ENCODE assay signal across 8 cellular contexts in genomic region chr1:156115514-156116374, GRCh38. TPM values are rescaled to one million over a fixed set of nuclear protein-coding genes. Genes with fewer than 3 reads are reported as not detected.
DNase-seq lines count a peak whose midpoint lies in the region; ATAC-seq, FAIRE-seq and TF ChIP-seq lines count a peak whose summit lies in the region.

No MANE protein-coding gene starts in this region.

- CTCF ChIA-PET in CD4-positive, alpha-beta T cell (lab: Charles Lee) = interaction anchor here (0.9 to 10.7 kb wide), 7 partner anchors 9 to 110 kb away, joined by 3 to 101 read pairs (median 3); partner anchors contain the start of gene SLC25A44

- H3K27ac ChIP-seq in CD4-positive, alpha-beta T cell (ENCODE audit: low read depth, low read length) = peak overlapping the region; percentile 50
- H3K27ac ChIP-seq in HUES6 (ENCODE audit: low read depth, low read length) (no peak overlapping the region), heart left ventricle (peak overlapping the region; percentile 81 to 99 (median 98)), pancreas (peak overlapping the region; percentile 81 to 94 (median 90))

- H3K4me1 ChIP-seq in HUES6 (ENCODE audit: control insufficient read depth, insufficient read depth, low read length) (peaks cover 42% of the 10 kb centered on the region), heart left ventricle (peaks cover 23 to 63% (median 50%) of the 10 kb centered on the region in 12 donors), pancreas (peaks cover 26 to 48% (median 29%) of the 10 kb centered on the region in 3 donors)

- no peaks in the 10 kb centered on the region for H3K9me3 Mint-ChIP-seq in CD4-positive, alpha-beta T cell
- no peaks in the 10 kb centered on the region for H3K9me3 Mint-ChIP-seq in activated naive CD4-positive, alpha-beta T cell treated with anti-CD3 and anti-CD28 coated beads, Interleukin-2, amount 50 U/mL, for 72 hours

- no peaks in the 10 kb centered on the region for H3K9me3 ChIP-seq in CD4-positive, alpha-beta T cell (ENCODE audit: control insufficient read depth, low read length)
- H3K9me3 ChIP-seq in HUES6 (ENCODE audit: control insufficient read depth, insufficient read depth, low read depth, low read length) = no peaks in the 10 kb centered on the region
- no peaks in the 10 kb centered on the region for H3K9me3 ChIP-seq in heart left ventricle
- no peaks in the 10 kb centered on the region for H3K9me3 ChIP-seq in pancreas

- H3K36me3 ChIP-seq in HUES6 (ENCODE audit: control insufficient read depth, insufficient read depth, low read length) (no peaks in the 10 kb centered on the region), heart left ventricle (peaks cover 0 to 31% (median 0%) of the 10 kb centered on the region in 9 donors), pancreas (no peaks in the 10 kb centered on the region)

- peaks cover 42% of the 10 kb centered on the region for H3K4me1 Mint-ChIP-seq in CD4-positive, alpha-beta T cell (ENCODE audit: low read depth)

- H3K4me3 ChIP-seq in HUES6 (ENCODE audit: low read depth, low read length) (peak overlapping the region; percentile 88), heart left ventricle (peak overlapping the region; percentile 78 to 100 (median 91)), pancreas (peak overlapping the region; percentile 81 to 99 (median 94))

- H3K27ac Mint-ChIP-seq in CD4-positive, alpha-beta T cell = peak overlapping the region; percentile 89
- H3K27ac Mint-ChIP-seq in activated naive CD4-positive, alpha-beta T cell treated with anti-CD3 and anti-CD28 coated beads, Interleukin-2, amount 50 U/mL, for 72 hours = peak overlapping the region; percentile 81 to 92

- no peak for DNase-seq in CD4-positive, alpha-beta T cell
- no peak for DNase-seq in activated naive CD4-positive, alpha-beta T cell treated with anti-CD3 and anti-CD28 coated beads, Interleukin-2, amount 50 U/mL, for 72 hours (ENCODE audit: low spot score in 2 of 2)
- DNase-seq in heart left ventricle (peak; percentile 71 to 77 (median 76)), pancreas (peak; percentile 64 to 85 (median 76))
- DNase-seq in activated CD4-positive, CD25-positive, alpha-beta regulatory T cell treated with anti-CD3 and anti-CD28 coated beads, Interleukin-2, amount 50 U/mL, for 72 hours = no peak

- POLR2A ChIA-PET in CD4-positive, alpha-beta T cell (lab: Charles Lee) = interaction anchor here (0.6 to 4.2 kb wide), 6 partner anchors 9 to 613 kb away, joined by 3 to 23 read pairs (median 10); partner anchors contain the start of genes ISG20L2, METTL25B and PMF1

- H3K27me3 Mint-ChIP-seq in CD4-positive, alpha-beta T cell = peaks cover 51% of the 10 kb centered on the region

- TF ChIP-seq POLR2A in heart left ventricle (IDR thresholded peaks at IDR 0.05) = no peak

- ATAC-seq in CD4-positive, alpha-beta T cell (ENCODE audit: poor library complexity) = no peak
- no peak for ATAC-seq in activated naive CD4-positive, alpha-beta T cell treated with anti-CD3 and anti-CD28 coated beads, Interleukin-2, amount 50 U/mL, for 72 hours
- peak; percentile 27 to 50 (median 36) for ATAC-seq in heart left ventricle
- peak; percentile 36 to 48 (median 39) for ATAC-seq in pancreas
- ATAC-seq in GM21528 (IDR thresholded peaks at IDR 0.05; ENCODE audit: low FRiP score, unreplicated experiment) = no peak
- ATAC-seq in HG03175 (IDR thresholded peaks at IDR 0.05; ENCODE audit: unreplicated experiment) = no peak

- intact Hi-C loops in CD4-positive, alpha-beta T cell (cut with DNase I, micrococcal nuclease) = no loop called here
- intact Hi-C loops in heart left ventricle (cut with DNase I) (loop anchor here in 1 of 10 donors (10.0 kb wide), 1 partner anchor 549 kb away; no protein-coding TSS in a partner anchor), pancreas (cut with DNase I) (no loop called here)

- peak overlapping the region; percentile 99 for H3K4me3 Mint-ChIP-seq in CD4-positive, alpha-beta T cell

- WGBS in heart left ventricle, 4 donors = 0 to 4% (median 1%) methylated on average over 17 to 19 of the region's 19 CpGs
- WGBS in pancreas, 2 donors = 2 to 4% methylated on average over 16 to 19 of the region's 19 CpGs

- peak overlapping the region; percentile 83 for H3K9ac ChIP-seq in HUES6 (ENCODE audit: low read length)

- no peak for TF ChIP-seq CTCF in CD4-positive, alpha-beta T cell (IDR thresholded peaks at IDR 0.05)
- TF ChIP-seq CTCF in heart left ventricle (IDR thresholded peaks at IDR 0.05) = no peak
- TF ChIP-seq CTCF in pancreas (IDR thresholded peaks at IDR 0.05) = no peak

- H3K27me3 ChIP-seq in CD4-positive, alpha-beta T cell (ENCODE audit: control insufficient read depth, insufficient read depth, low read length) = peaks cover 28% of the 10 kb centered on the region
- H3K27me3 ChIP-seq in HUES6 (ENCODE audit: control insufficient read depth, insufficient read depth, low read length) (no peaks in the 10 kb centered on the region), heart left ventricle (no peaks in the 10 kb centered on the region), pancreas (no peaks in the 10 kb centered on the region)

- H3K36me3 Mint-ChIP-seq in CD4-positive, alpha-beta T cell (ENCODE audit: low read depth) = peaks cover 18% of the 10 kb centered on the region
- peaks cover 20 to 33% of the 10 kb centered on the region in 2 donors for H3K36me3 Mint-ChIP-seq in activated naive CD4-positive, alpha-beta T cell treated with anti-CD3 and anti-CD28 coated beads, Interleukin-2, amount 50 U/mL, for 72 hours

- FAIRE-seq in pancreas (lab: Jason Lieb, UNC) = no peak

RNA-seq across cellular contexts. Expression of gene LMNA, which starts 1.2 kb away (rescaled TPM):
- total RNA-seq in CD4-positive, alpha-beta T cell = 100 to 1,000 TPM; 435 to 455 TPM
- 100 to 1,000 TPM; 116 to 147 TPM for total RNA-seq in activated naive CD4-positive, alpha-beta T cell treated with anti-CD3 and anti-CD28 coated beads, Interleukin-2, amount 50 U/mL, for 72 hours
- total RNA-seq in heart left ventricle (100 to 1,000 TPM; 223 to 396 (median 279) TPM), pancreas (100 to 1,000 TPM in 3 of 6 donors, 10 to 100 TPM in 3; 59.4 to 119 (median 92.7) TPM)
- polyA plus RNA-seq in heart left ventricle (100 to 1,000 TPM; 257 to 272 TPM), pancreas (100 to 1,000 TPM in 1 of 2 donors, 10 to 100 TPM in 1; 96.7 to 111 TPM)

RNA-seq across cellular contexts. Expression of gene MEX3A, which starts 33.5 kb away (rescaled TPM):
- under 1 TPM; 0.27 to 0.36 TPM for total RNA-seq in CD4-positive, alpha-beta T cell
- total RNA-seq in activated naive CD4-positive, alpha-beta T cell treated with anti-CD3 and anti-CD28 coated beads, Interleukin-2, amount 50 U/mL, for 72 hours = under 1 TPM; 0.16 to 0.49 TPM
- total RNA-seq in heart left ventricle = under 1 TPM; 0.12 to 0.53 (median 0.32) TPM
- polyA plus RNA-seq in heart left ventricle = under 1 TPM; 0.15 to 0.42 TPM
- 1 to 10 TPM in 2 of 6 donors, under 1 TPM in 4; 0.12 to 3.1 (median 0.65) TPM for total RNA-seq in pancreas
- under 1 TPM; 0.19 to 0.76 TPM for polyA plus RNA-seq in pancreas

RNA-seq across cellular contexts. Expression of gene SEMA4A, which starts 37.6 kb away (rescaled TPM):
- total RNA-seq in CD4-positive, alpha-beta T cell = 10 to 100 TPM in 1 of 2 experiments, 1 to 10 TPM in 1; 9.4 to 10.1 TPM
- 10 to 100 TPM; 10.5 to 36.2 TPM for total RNA-seq in activated naive CD4-positive, alpha-beta T cell treated with anti-CD3 and anti-CD28 coated beads, Interleukin-2, amount 50 U/mL, for 72 hours
- total RNA-seq in heart left ventricle (10 to 100 TPM in 1 of 9 donors, 1 to 10 TPM in 5, under 1 TPM in 3; 0.60 to 10.2 (median 1.6) TPM), pancreas (1 to 10 TPM; 2.6 to 7.0 (median 4.5) TPM)
- polyA plus RNA-seq in heart left ventricle (1 to 10 TPM in 1 of 2 donors, under 1 TPM in 1; 0.90 to 1.8 TPM), pancreas (1 to 10 TPM; 4.4 to 5.4 TPM)

RNA-seq across cellular contexts. Expression of gene RAB25, which starts 54.8 kb away (rescaled TPM):
- total RNA-seq in CD4-positive, alpha-beta T cell = 1 to 10 TPM in 1 of 2 experiments, under 1 TPM in 1; 0.58 to 1.3 TPM
- under 1 TPM; 0.36 to 0.89 TPM for total RNA-seq in activated naive CD4-positive, alpha-beta T cell treated with anti-CD3 and anti-CD28 coated beads, Interleukin-2, amount 50 U/mL, for 72 hours
- total RNA-seq in heart left ventricle (not detected), pancreas (10 to 100 TPM; 29.0 to 51.1 (median 34.6) TPM)
- polyA plus RNA-seq in heart left ventricle (under 1 TPM in 1 of 2 donors, not detected in 1; 0.38 TPM), pancreas (10 to 100 TPM; 56.3 to 81.6 TPM)

Comparison
In these comparisons a context has a peak if more than half of its experiments do, and no peak if none do; other contexts are left out.
1. ATAC-seq: peak in heart left ventricle (4 of 4) and pancreas (4 of 4); none in CD4-positive, alpha-beta T cell (single experiment), activated naive CD4-positive, alpha-beta T cell treated with anti-CD3 and anti-CD28 coated beads, Interleukin-2, amount 50 U/mL, for 72 hours (0 of 2), GM21528 (single experiment) and HG03175 (single experiment).
2. DNase-seq: peak in heart left ventricle (5 of 5) and pancreas (6 of 6); none in CD4-positive, alpha-beta T cell (0 of 10), activated naive CD4-positive, alpha-beta T cell treated with anti-CD3 and anti-CD28 coated beads, Interleukin-2, amount 50 U/mL, for 72 hours (0 of 2) and activated CD4-positive, CD25-positive, alpha-beta regulatory T cell treated with anti-CD3 and anti-CD28 coated beads, Interleukin-2, amount 50 U/mL, for 72 hours (single experiment).
3. Peak in every context shown above with its lines, with median percentiles within 50 percentile points of each other: H3K4me3 ChIP-seq.